9 cellular contexts compared by ENCODE assay signal in genomic region chr5:154196955-154197652, GRCh38. TPM values are rescaled to one million over a fixed set of nuclear protein-coding genes. Genes with fewer than 3 reads are reported as not detected.
A peak's percentile ranks its signal among the peaks of the same experiment; 100 is the strongest.
DNase-seq lines count a peak whose midpoint lies in the region; ATAC-seq, FAIRE-seq and TF ChIP-seq lines count a peak whose summit lies in the region.
"Had no signal": no experiment of that assay in that cellular context is flagged by ENCODE, and none has a peak within 500 bp of the region (broad histone marks: within the 10 kb centered on the region; RNA-seq: fewer than 3 reads in every experiment).

No MANE protein-coding gene starts in this region.

- H3K4me2 ChIP-seq in keratinocyte (ENCODE audit: control insufficient read depth, extremely low read depth, insufficient read depth, low read depth, low read length), result no peak overlapping the region

- H3K9ac ChIP-seq in keratinocyte (ENCODE audit: control insufficient read depth, extremely low read depth, insufficient read depth, low read length), result no peak overlapping the region

- DNase-seq in NCI-H1092 treated with DMSO at 0.1 percent for 48 hours (lab: John Stamatoyannopoulos, UW) (peak; percentile 38), NCI-H1092 (lab: John Stamatoyannopoulos, UW) (no peak), HuH-7 (ENCODE audit: low spot score) (peak; percentile 56), keratinocyte (ENCODE audit: low read depth, low spot score) (no peak), ascending aorta (ENCODE audit: low spot score in 2 of 2) (no peak), uterus (no peak), SHP77 treated with DMSO at 0.1 percent for 48 hours (lab: John Stamatoyannopoulos, UW) (no peak)
- DNase-seq in activated naive CD4-positive, alpha-beta T cell treated with anti-CD3 and anti-CD28 coated beads, Interleukin-2, amount 50 U/mL, for 72 hours (ENCODE audit: low spot score in 2 of 2), result no peak

- TF ChIP-seq CTCF in keratinocyte (optimal IDR thresholded peaks at IDR 0.05 in 1 of 3, IDR thresholded peaks at IDR 0.05 in 1 of 3, conservative IDR thresholded peaks at IDR 0.05 in 1 of 3; ENCODE audit: extremely low read depth in 1 of 3, insufficient read depth in 2 of 3, low read length in 3 of 3) (peak in 2 of 3 experiments; percentile 18 to 40), ascending aorta (IDR thresholded peaks at IDR 0.05) (no peak), uterus (IDR thresholded peaks at IDR 0.05) (peak in 1 of 4 experiments; percentile 20)

- dilution Hi-C loops in keratinocyte (cut with MboI; ENCODE audit: extremely low pct_ligation_motif_present, low sequenced_read_pairs), result no loop called here

- no peak for FAIRE-seq in keratinocyte (lab: Jason Lieb, UNC)

- H3K27ac Mint-ChIP-seq in activated naive CD4-positive, alpha-beta T cell treated with anti-CD3 and anti-CD28 coated beads, Interleukin-2, amount 50 U/mL, for 72 hours, result peak overlapping the region; percentile 81

- H4K20me1 ChIP-seq in keratinocyte (ENCODE audit: control insufficient read depth, extremely low read depth, insufficient read depth, low read length), result peaks cover 24% of the 10 kb centered on the region

- no peaks in the 10 kb centered on the region for H3K9me3 Mint-ChIP-seq in activated naive CD4-positive, alpha-beta T cell treated with anti-CD3 and anti-CD28 coated beads, Interleukin-2, amount 50 U/mL, for 72 hours

- no peak overlapping the region for H3K27ac ChIP-seq in keratinocyte (ENCODE audit: control insufficient read depth, insufficient read depth, low read length)
- H3K27ac ChIP-seq in ascending aorta, result no peak overlapping the region
- no peak overlapping the region for H3K27ac ChIP-seq in uterus

- no peak overlapping the region for H3K4me3 ChIP-seq in keratinocyte (ENCODE audit: control insufficient read depth in 2 of 3, extremely low read depth in 1 of 3, insufficient read depth in 2 of 3, low read depth in 1 of 3, low read length in 3 of 3)
- no peak overlapping the region for H3K4me3 ChIP-seq in ascending aorta
- H3K4me3 ChIP-seq in uterus, result no peak overlapping the region

- H3K79me2 ChIP-seq in keratinocyte (ENCODE audit: control insufficient read depth, insufficient read depth, low read length), result no peaks in the 10 kb centered on the region

- no peaks in the 10 kb centered on the region for H3K9me3 ChIP-seq in keratinocyte (ENCODE audit: control insufficient read depth, low read depth, low read length)
- no peaks in the 10 kb centered on the region for H3K9me3 ChIP-seq in ascending aorta
- H3K9me3 ChIP-seq in uterus, result no peaks in the 10 kb centered on the region
- H3K9me3 ChIP-seq: Caco-2 had no signal

- no peak for TF ChIP-seq POLR2A in uterus (IDR thresholded peaks at IDR 0.05)

- H3K27me3 ChIP-seq in keratinocyte (ENCODE audit: control insufficient read depth, extremely low read depth, insufficient read depth, low read length), result peaks cover 21% of the 10 kb centered on the region
- H3K27me3 ChIP-seq in ascending aorta, result no peaks in the 10 kb centered on the region
- no peaks in the 10 kb centered on the region for H3K27me3 ChIP-seq in uterus

- intact Hi-C loops in ascending aorta (cut with DNase I), result no loop called here
- intact Hi-C loops in uterus (cut with DNase I; ENCODE audit: low total_unique reads), result no loop called here

- peaks cover 25% of the 10 kb centered on the region for H3K4me1 ChIP-seq in keratinocyte (ENCODE audit: control insufficient read depth, extremely low read depth, insufficient read depth, low read length)
- peaks cover 0 to 21% of the 10 kb centered on the region in 2 donors for H3K4me1 ChIP-seq in ascending aorta
- peaks cover 0 to 4% of the 10 kb centered on the region in 2 donors for H3K4me1 ChIP-seq in uterus

- peaks cover 5 to 55% of the 10 kb centered on the region in 2 donors for H3K36me3 Mint-ChIP-seq in activated naive CD4-positive, alpha-beta T cell treated with anti-CD3 and anti-CD28 coated beads, Interleukin-2, amount 50 U/mL, for 72 hours

- H3K9me1 ChIP-seq in keratinocyte (ENCODE audit: control insufficient read depth, extremely low read depth, insufficient read depth, low read length), result peaks cover 5% of the 10 kb centered on the region

- H3K36me3 ChIP-seq in keratinocyte (ENCODE audit: control insufficient read depth in 2 of 2, extremely low read depth in 1 of 2, insufficient read depth in 2 of 2, low read length in 2 of 2) (peaks cover 0 to 2% of the 10 kb centered on the region in 2 experiments), ascending aorta (peaks cover 0 to 3% of the 10 kb centered on the region in 2 donors), uterus (no peaks in the 10 kb centered on the region)

- no peak for ATAC-seq in activated naive CD4-positive, alpha-beta T cell treated with anti-CD3 and anti-CD28 coated beads, Interleukin-2, amount 50 U/mL, for 72 hours

- no peak overlapping the region for H2AFZ ChIP-seq in keratinocyte (ENCODE audit: control insufficient read depth, low read length)

RNA-seq across cellular contexts. Expression of gene GALNT10, which starts 6.6 kb away (rescaled TPM):
- 10 to 100 TPM; 22.9 to 66.2 TPM for total RNA-seq in activated naive CD4-positive, alpha-beta T cell treated with anti-CD3 and anti-CD28 coated beads, Interleukin-2, amount 50 U/mL, for 72 hours
- 11.5 to 24.8 TPM (median 17.9 TPM) in 3 replicates for polyA plus RNA-seq in keratinocyte
- 4.3 TPM for polyA plus RNA-seq in keratinocyte (2011; ENCODE audit: low read depth)
- polyA plus RNA-seq in keratinocyte (2011; cell fraction: cytosol; rRNA removed), result 12.9 and 15.1 TPM in 2 replicates
- 25.6 and 33.1 TPM in 2 replicates for polyA plus RNA-seq in keratinocyte (2011; cell fraction: nucleus; rRNA removed)
- 6.6 and 14.2 TPM in 2 replicates for polyA plus RNA-seq in keratinocyte (2012; ENCODE audit: low replicate concordance)
- 30.5 to 43.3 TPM (median 33.9 TPM) in 3 replicates for polyA minus RNA-seq in keratinocyte
- polyA minus RNA-seq in keratinocyte (2011; cell fraction: cytosol; rRNA and poly(A)+ RNA removed), result 11.5 TPM
- 22.4 and 66.8 TPM in 2 replicates for polyA minus RNA-seq in keratinocyte (2011; cell fraction: nucleus; rRNA and poly(A)+ RNA removed)
- total RNA-seq in ascending aorta (52.3 TPM), uterus (10 to 100 TPM in 2 of 4 donors, 1 to 10 TPM in 2; 5.6 to 22.9 (median 14.4) TPM)

Comparison
In these comparisons a context has a peak if more than half of its experiments do, and no peak if none do; other contexts are left out.
1. DNase-seq: peak in NCI-H1092 treated with DMSO at 0.1 percent for 48 hours (single experiment) and HuH-7 (single experiment); none in NCI-H1092 (single experiment), activated naive CD4-positive, alpha-beta T cell treated with anti-CD3 and anti-CD28 coated beads, Interleukin-2, amount 50 U/mL, for 72 hours (0 of 2), keratinocyte (single experiment), ascending aorta (0 of 2), uterus (0 of 2) and SHP77 treated with DMSO at 0.1 percent for 48 hours (single experiment).
2. CTCF ChIP-seq: peak in keratinocyte (2 of 3); none in ascending aorta (0 of 3).